Comparison of ENCODE assay signal across 1 cellular context in the genomic region with DNA sequence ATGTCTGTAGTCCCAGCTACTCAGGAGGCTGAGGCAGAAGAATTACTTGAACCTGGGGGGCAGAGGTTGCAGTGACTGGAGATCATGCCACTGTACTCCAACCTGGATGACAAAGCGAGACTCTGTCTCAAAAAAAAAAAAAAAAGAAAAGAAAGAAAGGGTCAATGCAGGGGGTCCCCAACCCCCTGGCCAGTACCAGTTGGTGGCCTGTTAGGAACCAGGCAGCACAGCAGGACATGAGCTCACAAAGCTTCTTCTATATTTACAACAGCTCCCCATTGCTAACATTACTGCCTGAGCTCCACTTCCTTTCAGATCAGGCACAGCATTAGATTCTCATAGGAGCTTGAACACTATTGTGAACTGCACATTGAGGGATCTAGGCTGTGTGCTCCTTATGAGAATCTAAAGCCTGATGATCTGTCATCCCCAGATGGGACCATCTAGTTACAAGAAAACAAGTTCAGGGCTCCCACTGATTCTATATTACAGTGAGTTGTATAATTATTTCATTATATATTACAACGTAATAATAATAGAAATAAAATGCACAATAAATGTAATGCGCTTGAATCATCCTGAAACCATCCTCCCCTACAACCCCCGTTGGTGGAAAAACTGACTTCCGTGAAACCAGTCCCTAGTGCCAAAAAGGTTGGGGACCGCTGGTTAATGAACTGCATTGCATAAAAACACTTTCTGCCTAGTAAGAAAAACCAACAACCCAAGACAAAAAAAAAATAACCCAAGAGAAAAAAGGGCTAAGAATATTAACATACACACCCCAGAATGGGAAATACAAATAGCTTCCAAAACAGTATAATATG.
TF ChIP-seq lines count a peak whose summit lies in the region.

No MANE protein-coding gene starts in this region.

TF ChIP-seq in neural cell, 6 proteins besides CTCF, POLR2A, EP300 and RAD21 (continued from another document):
- TF ChIP-seq REST (IDR thresholded peaks at IDR 0.05; ENCODE audit: borderline replicate concordance) (no peak), TAF1 (IDR thresholded peaks at IDR 0.05; ENCODE audit: low read depth) (no peak), POLR2AphosphoS5 (IDR thresholded peaks at IDR 0.05) (no peak)
